In the genomic region with DNA sequence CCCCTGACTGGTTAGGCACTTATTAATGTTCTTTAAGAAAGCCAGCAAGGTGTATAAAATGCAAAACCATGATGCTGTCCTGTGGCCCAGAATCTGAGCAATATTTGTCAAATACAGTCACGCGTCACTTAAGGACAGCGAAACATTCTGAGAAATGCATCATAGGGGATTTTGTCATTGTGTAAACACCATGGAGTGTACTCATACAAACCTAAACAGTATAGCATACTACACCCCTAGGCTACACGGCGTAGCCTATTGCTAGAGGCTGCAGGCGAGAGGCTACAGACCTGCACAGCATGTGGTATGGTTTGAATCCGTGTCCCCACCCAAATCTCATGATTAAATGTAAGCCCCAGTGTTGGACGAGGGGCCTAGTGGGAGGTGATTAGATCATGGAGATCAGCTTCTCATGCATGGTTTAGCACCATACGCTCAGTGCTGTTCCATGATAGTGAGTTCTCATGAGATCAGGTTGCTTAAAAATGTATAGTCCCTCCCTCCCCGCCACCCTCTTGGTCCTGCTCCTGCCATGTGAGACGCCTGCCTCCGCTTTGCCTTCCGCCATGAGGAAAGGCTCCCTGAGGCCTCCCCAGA, we compare ENCODE assay signal across 1 cellular context.
A peak's percentile ranks its signal among the peaks of the same experiment; 100 is the strongest.
TF ChIP-seq lines count a peak whose summit lies in the region.

No MANE protein-coding gene starts in this region.

TF ChIP-seq in GM12878, 131 proteins besides CTCF, POLR2A, EP300 and RAD21:
- TF ChIP-seq, protein P1, sequence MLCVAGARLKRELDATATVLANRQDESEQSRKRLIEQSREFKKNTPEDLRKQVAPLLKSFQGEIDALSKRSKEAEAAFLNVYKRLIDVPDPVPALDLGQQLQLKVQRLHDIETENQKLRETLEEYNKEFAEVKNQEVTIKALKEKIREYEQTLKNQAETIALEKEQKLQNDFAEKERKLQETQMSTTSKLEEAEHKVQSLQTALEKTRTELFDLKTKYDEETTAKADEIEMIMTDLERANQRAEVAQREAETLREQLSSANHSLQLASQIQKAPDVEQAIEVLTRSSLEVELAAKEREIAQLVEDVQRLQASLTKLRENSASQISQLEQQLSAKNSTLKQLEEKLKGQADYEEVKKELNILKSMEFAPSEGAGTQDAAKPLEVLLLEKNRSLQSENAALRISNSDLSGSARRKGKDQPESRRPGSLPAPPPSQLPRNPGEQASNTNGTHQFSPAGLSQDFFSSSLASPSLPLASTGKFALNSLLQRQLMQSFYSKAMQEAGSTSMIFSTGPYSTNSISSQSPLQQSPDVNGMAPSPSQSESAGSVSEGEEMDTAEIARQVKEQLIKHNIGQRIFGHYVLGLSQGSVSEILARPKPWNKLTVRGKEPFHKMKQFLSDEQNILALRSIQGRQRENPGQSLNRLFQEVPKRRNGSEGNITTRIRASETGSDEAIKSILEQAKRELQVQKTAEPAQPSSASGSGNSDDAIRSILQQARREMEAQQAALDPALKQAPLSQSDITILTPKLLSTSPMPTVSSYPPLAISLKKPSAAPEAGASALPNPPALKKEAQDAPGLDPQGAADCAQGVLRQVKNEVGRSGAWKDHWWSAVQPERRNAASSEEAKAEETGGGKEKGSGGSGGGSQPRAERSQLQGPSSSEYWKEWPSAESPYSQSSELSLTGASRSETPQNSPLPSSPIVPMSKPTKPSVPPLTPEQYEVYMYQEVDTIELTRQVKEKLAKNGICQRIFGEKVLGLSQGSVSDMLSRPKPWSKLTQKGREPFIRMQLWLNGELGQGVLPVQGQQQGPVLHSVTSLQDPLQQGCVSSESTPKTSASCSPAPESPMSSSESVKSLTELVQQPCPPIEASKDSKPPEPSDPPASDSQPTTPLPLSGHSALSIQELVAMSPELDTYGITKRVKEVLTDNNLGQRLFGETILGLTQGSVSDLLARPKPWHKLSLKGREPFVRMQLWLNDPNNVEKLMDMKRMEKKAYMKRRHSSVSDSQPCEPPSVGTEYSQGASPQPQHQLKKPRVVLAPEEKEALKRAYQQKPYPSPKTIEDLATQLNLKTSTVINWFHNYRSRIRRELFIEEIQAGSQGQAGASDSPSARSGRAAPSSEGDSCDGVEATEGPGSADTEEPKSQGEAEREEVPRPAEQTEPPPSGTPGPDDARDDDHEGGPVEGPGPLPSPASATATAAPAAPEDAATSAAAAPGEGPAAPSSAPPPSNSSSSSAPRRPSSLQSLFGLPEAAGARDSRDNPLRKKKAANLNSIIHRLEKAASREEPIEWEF (IDR thresholded peaks at IDR 0.05; ENCODE audit: insufficient replicate concordance, low read depth, low read length), result no peak
- TF ChIP-seq KDM1A (IDR thresholded peaks at IDR 0.05; ENCODE audit: borderline replicate concordance) (no peak), SIX5 (IDR thresholded peaks at IDR 0.05; ENCODE audit: low read depth, low read length, severe bottlenecking) (no peak)
- TF ChIP-seq, protein P2, sequence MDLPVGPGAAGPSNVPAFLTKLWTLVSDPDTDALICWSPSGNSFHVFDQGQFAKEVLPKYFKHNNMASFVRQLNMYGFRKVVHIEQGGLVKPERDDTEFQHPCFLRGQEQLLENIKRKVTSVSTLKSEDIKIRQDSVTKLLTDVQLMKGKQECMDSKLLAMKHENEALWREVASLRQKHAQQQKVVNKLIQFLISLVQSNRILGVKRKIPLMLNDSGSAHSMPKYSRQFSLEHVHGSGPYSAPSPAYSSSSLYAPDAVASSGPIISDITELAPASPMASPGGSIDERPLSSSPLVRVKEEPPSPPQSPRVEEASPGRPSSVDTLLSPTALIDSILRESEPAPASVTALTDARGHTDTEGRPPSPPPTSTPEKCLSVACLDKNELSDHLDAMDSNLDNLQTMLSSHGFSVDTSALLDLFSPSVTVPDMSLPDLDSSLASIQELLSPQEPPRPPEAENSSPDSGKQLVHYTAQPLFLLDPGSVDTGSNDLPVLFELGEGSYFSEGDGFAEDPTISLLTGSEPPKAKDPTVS (IDR thresholded peaks at IDR 0.05; ENCODE audit: low read depth, low read length), result no peak
- TF ChIP-seq, protein P3, sequence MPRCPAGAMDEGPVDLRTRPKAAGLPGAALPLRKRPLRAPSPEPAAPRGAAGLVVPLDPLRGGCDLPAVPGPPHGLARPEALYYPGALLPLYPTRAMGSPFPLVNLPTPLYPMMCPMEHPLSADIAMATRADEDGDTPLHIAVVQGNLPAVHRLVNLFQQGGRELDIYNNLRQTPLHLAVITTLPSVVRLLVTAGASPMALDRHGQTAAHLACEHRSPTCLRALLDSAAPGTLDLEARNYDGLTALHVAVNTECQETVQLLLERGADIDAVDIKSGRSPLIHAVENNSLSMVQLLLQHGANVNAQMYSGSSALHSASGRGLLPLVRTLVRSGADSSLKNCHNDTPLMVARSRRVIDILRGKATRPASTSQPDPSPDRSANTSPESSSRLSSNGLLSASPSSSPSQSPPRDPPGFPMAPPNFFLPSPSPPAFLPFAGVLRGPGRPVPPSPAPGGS (IDR thresholded peaks at IDR 0.05; ENCODE audit: borderline replicate concordance, insufficient read depth, low read depth, low read length, poor library complexity, severe bottlenecking), result peak; percentile 7
- TF ChIP-seq, protein P4, sequence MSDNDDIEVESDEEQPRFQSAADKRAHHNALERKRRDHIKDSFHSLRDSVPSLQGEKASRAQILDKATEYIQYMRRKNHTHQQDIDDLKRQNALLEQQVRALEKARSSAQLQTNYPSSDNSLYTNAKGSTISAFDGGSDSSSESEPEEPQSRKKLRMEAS (IDR thresholded peaks at IDR 0.05; ENCODE audit: low read depth, low read length), result no peak
